ENCODE assay signal across 1 cellular context in the genomic region with DNA sequence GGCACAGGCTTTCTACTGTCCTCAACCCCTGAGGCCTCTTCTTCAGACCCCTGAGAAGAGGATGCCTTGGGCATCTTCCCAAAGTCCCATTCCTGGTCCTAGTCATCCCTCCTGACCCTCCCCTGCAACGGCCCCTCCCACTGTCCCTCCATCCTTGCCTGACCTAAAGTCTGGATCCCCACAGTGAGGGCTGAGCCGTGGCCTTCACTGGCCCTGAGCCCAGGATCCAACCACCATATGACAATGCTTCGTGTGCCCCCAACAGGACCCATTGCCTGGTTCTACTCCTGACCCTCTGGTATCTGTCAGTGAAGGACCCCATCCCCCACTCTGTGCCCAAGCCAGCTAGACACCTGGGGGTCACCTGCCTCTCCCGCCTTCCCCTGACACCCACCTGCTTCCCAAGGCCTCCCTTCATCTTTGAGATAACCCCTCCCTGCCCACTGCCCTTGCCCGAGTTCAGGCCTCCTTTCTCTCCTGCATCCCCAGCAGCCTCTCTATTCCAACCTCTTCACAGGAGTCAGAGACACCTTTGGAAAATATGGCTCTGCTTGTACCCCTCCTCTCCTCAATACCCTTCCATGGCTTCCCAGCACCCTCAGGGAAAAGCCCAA.
TF ChIP-seq lines count a peak whose summit lies in the region.

No MANE protein-coding gene starts in this region.

TF ChIP-seq in IMR-90, 13 proteins besides CTCF, POLR2A, EP300 and RAD21:
- TF ChIP-seq BHLHE40 (IDR thresholded peaks at IDR 0.05; ENCODE audit: low read depth, low read length) (no peak), MXI1 (IDR thresholded peaks at IDR 0.05; ENCODE audit: borderline replicate concordance, low read depth, low read length) (no peak), RFX5 (IDR thresholded peaks at IDR 0.05; ENCODE audit: low read depth, low read length) (no peak), MAZ (IDR thresholded peaks at IDR 0.05; ENCODE audit: borderline replicate concordance, low read depth, low read length) (no peak), FOS (IDR thresholded peaks at IDR 0.05; ENCODE audit: low read depth, low read length) (no peak), RCOR1 (IDR thresholded peaks at IDR 0.05; ENCODE audit: insufficient replicate concordance, low read length) (no peak), SMC3 (IDR thresholded peaks at IDR 0.05; ENCODE audit: low read depth, low read length) (no peak), CHD1 (IDR thresholded peaks at IDR 0.05; ENCODE audit: low read depth, low read length) (no peak), MAFK (IDR thresholded peaks at IDR 0.05; ENCODE audit: low read depth, low read length) (no peak)
TF ChIP-seq in IMR-90: peak in this region for 0.
